ENCODE assay signal across 8 cellular contexts in the genomic region with DNA sequence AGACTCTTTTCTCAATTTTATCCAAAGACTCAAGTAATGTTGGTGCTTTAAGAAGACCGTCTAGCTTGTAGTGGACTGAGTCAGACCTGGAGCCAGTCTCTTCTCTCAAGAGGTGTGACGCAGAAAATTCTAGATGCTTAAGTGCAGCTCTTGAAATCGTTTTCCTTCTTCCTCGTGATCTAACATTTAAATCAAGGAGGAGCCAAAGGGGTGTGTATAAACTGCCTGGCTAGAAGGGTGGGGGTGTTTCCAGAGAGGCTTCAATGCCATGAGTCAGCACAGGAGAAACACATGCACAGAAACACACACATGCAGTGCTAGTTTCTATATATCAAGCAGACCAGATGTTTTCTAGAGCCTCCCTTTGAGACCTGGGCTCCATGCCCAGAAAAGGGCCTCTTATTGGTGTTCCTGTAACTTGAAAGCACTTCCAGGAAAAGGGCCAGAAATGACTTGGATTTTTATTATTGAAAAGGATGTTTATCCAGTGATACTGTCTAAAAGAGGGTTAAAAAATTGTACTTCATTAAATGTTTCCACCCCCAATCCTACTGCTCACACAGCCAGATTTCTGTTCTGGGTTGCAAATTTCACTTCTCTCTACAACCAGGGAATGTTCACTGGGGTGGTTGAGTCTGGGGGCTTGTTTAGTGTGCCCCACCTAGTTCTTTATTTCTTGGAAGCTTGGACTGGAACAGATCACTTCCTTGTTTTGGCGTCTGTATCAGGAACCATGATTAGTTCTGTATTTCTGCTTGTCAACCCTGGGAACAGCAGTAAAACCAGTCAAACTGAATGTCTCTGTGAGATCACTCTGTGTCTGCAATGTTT. TPM values are rescaled to one million over a fixed set of nuclear protein-coding genes. Genes with fewer than 3 reads are reported as not detected.
DNase-seq lines count a peak whose midpoint lies in the region; ATAC-seq and TF ChIP-seq lines count a peak whose summit lies in the region.

A gene (minus strand): TSS at position 129 of the 831 bp plus-strand sequence. CDS start 187 bp downstream, outside the sequence.

- H3K36me3 ChIP-seq in Peyer's patch = no peaks in the 10 kb centered on the region
- no peaks in the 10 kb centered on the region for H3K36me3 ChIP-seq in thoracic aorta

- peak within 1 kb of the TSS in 2 of 4 donors; percentile 12 to 31 for H3K4me3 ChIP-seq in Peyer's patch
- peak within 1 kb of the TSS in 1 of 2 donors; percentile 54 for H3K4me3 ChIP-seq in foreskin fibroblast (ENCODE audit: low read depth in 1 of 2, low read length in 2 of 2)
- H3K4me3 ChIP-seq in thoracic aorta = peak within 1 kb of the TSS; percentile 56

- H3K27me3 ChIP-seq in Peyer's patch (no peaks in the 10 kb centered on the region), thoracic aorta (replicated peaks; ENCODE audit: insufficient read depth) (no peaks in the 10 kb centered on the region)

- H3K27ac ChIP-seq in Peyer's patch = peak within 1 kb of the TSS in 3 of 4 donors; percentile 25 to 61 (median 25)
- H3K27ac ChIP-seq in thoracic aorta = peak within 1 kb of the TSS in 1 of 2 donors; percentile 17

- DNase-seq in DMS153 (lab: John Stamatoyannopoulos, UW) (peak; percentile 88), HCEC 1CT (peak; percentile 81), Peyer's patch (peak in 2 of 3 donors; percentile 17 to 53), foreskin fibroblast (peak; percentile 29 to 76), thoracic aorta (ENCODE audit: low spot score) (no peak), DMS114 treated with DMSO at 0.1 percent for 48 hours (lab: John Stamatoyannopoulos, UW; ENCODE audit: unreplicated experiment) (no peak), GOT3 (lab: John Stamatoyannopoulos, UW) (no peak)

- TF ChIP-seq POLR2A in Peyer's patch (IDR thresholded peaks at IDR 0.05) = no peak

- H3K4me1 ChIP-seq in Peyer's patch (no peaks in the 10 kb centered on the region), thoracic aorta (ENCODE audit: control insufficient read depth in 1 of 2, low read depth in 2 of 2) (no peaks in the 10 kb centered on the region)

- ATAC-seq in thoracic aorta (ENCODE audit: insufficient number of reproducible peaks, low FRiP score, low read depth) (no peak), HG03378 (IDR thresholded peaks at IDR 0.05; ENCODE audit: unreplicated experiment) (no peak)

- H3K9me3 ChIP-seq in Peyer's patch (no peaks in the 10 kb centered on the region), thoracic aorta (no peaks in the 10 kb centered on the region)

- TF ChIP-seq CTCF in Peyer's patch (IDR thresholded peaks at IDR 0.05) (no peak), foreskin fibroblast (IDR thresholded peaks at IDR 0.05; ENCODE audit: low read depth, low read length) (no peak), thoracic aorta (IDR thresholded peaks at IDR 0.05) (no peak)

RNA-seq across cellular contexts. Expression of the gene that starts here (rescaled TPM):
- 10 to 100 TPM in 1 of 4 donors, 1 to 10 TPM in 3; 1.9 to 31.4 (median 4.2) TPM for total RNA-seq in Peyer's patch
- total RNA-seq in thoracic aorta = 10 to 100 TPM in 1 of 2 donors, 1 to 10 TPM in 1; 8.3 to 18.7 TPM

Comparison
In these comparisons a context has a peak if more than half of its experiments do, and no peak if none do; other contexts are left out.
1. DNase-seq: peak in DMS153 (single experiment), HCEC 1CT (single experiment), Peyer's patch (2 of 3) and foreskin fibroblast (2 of 2); none in thoracic aorta (single experiment), DMS114 treated with DMSO at 0.1 percent for 48 hours (single experiment) and GOT3 (single experiment).